In genomic region chr4:182839256-182839655, GRCh38 we compare ENCODE assay signal across 32 cellular contexts.
A peak's percentile ranks its signal among the peaks of the same experiment; 100 is the strongest.
DNase-seq lines count a peak whose midpoint lies in the region; ATAC-seq and TF ChIP-seq lines count a peak whose summit lies in the region.
"Had no signal": no experiment of that assay in that cellular context is flagged by ENCODE, and none has a peak within 500 bp of the region (broad histone marks: within the 10 kb centered on the region; RNA-seq: fewer than 3 reads in every experiment).

No MANE protein-coding gene starts in this region.

- intact Hi-C loops in posterior vena cava (cut with DNase I) (no loop called here), sigmoid colon (cut with DNase I) (no loop called here), upper lobe of right lung (cut with DNase I) (no loop called here)

- no peak overlapping the region for H3K4me2 ChIP-seq in neuronal stem cell (ENCODE audit: insufficient read depth, low read length, poor library complexity, severe bottlenecking)
- H3K4me2 ChIP-seq: A549; BLaER1; BLaER1 treated with 17β-estradiol and CSF1 and Interleukin-3, amounts not matched to agents 10 nM and 100 nM had no signal

- H3K36me3 ChIP-seq in neuronal stem cell (replicated peaks in 1 of 2; ENCODE audit: control insufficient read depth in 2 of 2, insufficient read depth in 2 of 2, low read length in 2 of 2) (no peaks in the 10 kb centered on the region), sigmoid colon (no peaks in the 10 kb centered on the region), upper lobe of right lung (no peaks in the 10 kb centered on the region)
- H3K36me3 ChIP-seq: BE2C; BLaER1; BLaER1 treated with 17β-estradiol and CSF1 and Interleukin-3, amounts not matched to agents 10 nM and 100 nM had no signal

- peak overlapping the region; percentile 57 for H3K14ac ChIP-seq in neuronal stem cell (ENCODE audit: low read length)

- no CpG with 5 or more reads among the region's 9 CpGs for WGBS in neuronal stem cell (ENCODE audit: extremely low coverage in 2 of 2, insufficient read length in 2 of 2, insufficient replicate concordance in 1 of 2), 2 donors
- 94 to 95% methylated on average over 9 of the region's 9 CpGs for WGBS in sigmoid colon, 2 donors

- no peak overlapping the region for H2AFZ ChIP-seq in neuronal stem cell (ENCODE audit: low read length)

- H3K23ac ChIP-seq in neuronal stem cell (ENCODE audit: low read depth, low read length, poor library complexity): peak overlapping the region; percentile 67

- no peak overlapping the region for H2BK5ac ChIP-seq in neuronal stem cell (ENCODE audit: low read length)

- H3K18ac ChIP-seq in neuronal stem cell (ENCODE audit: low read length): no peak overlapping the region

- H2BK15ac ChIP-seq in neuronal stem cell (ENCODE audit: low read length): no peak overlapping the region

- no peak overlapping the region for H4K91ac ChIP-seq in neuronal stem cell (ENCODE audit: low read depth, low read length, poor library complexity)

- H4K8ac ChIP-seq in neuronal stem cell (ENCODE audit: low read depth, low read length): no peak overlapping the region

- peaks cover 4 to 5% of the 10 kb centered on the region in 2 donors for H3K4me1 ChIP-seq in neuronal stem cell (ENCODE audit: control insufficient read depth in 2 of 2, insufficient read depth in 1 of 2, low read depth in 1 of 2, low read length in 2 of 2)
- no peaks in the 10 kb centered on the region for H3K4me1 ChIP-seq in sigmoid colon
- H3K4me1 ChIP-seq in upper lobe of right lung: no peaks in the 10 kb centered on the region
- H3K4me1 ChIP-seq: A549, BE2C, Caco-2 had no signal

- no peak for TF ChIP-seq POLR2A in sigmoid colon (IDR thresholded peaks at IDR 0.05)

- ATAC-seq in upper lobe of right lung (peak; percentile 24), HG03521 (IDR thresholded peaks at IDR 0.05; ENCODE audit: unreplicated experiment) (no peak)
- ATAC-seq: A549; CD8-positive, alpha-beta T cell had no signal

- H3K27ac ChIP-seq in neuronal stem cell (replicated peaks; ENCODE audit: low read length) (no peak overlapping the region), sigmoid colon (no peak overlapping the region), upper lobe of right lung (no peak overlapping the region)
- H3K27ac ChIP-seq: 22Rv1; A549; BLaER1; BLaER1 treated with 17β-estradiol and CSF1 and Interleukin-3, amounts not matched to agents 10 nM and 100 nM; C4-2B had no signal

- no peak for TF ChIP-seq EP300 in sigmoid colon (IDR thresholded peaks at IDR 0.05)

- no peak overlapping the region for H2BK12ac ChIP-seq in neuronal stem cell (ENCODE audit: low read length)

- H3K4me3 ChIP-seq in neuronal stem cell (ENCODE audit: low read length in 2 of 2) (no peak overlapping the region), sigmoid colon (no peak overlapping the region), upper lobe of right lung (no peak overlapping the region)
- H3K4me3 ChIP-seq: A549; BLaER1; BLaER1 treated with 17β-estradiol and CSF1 and Interleukin-3, amounts not matched to agents 10 nM and 100 nM had no signal

- no peak for TF ChIP-seq CTCF in sigmoid colon (IDR thresholded peaks at IDR 0.05)
- TF ChIP-seq CTCF in upper lobe of right lung (IDR thresholded peaks at IDR 0.05): no peak

- peak overlapping the region; percentile 50 for H2AK5ac ChIP-seq in neuronal stem cell (ENCODE audit: low read depth, low read length)

- H3K4ac ChIP-seq in neuronal stem cell (ENCODE audit: low read length): no peak overlapping the region

- peaks cover 0 to 2% of the 10 kb centered on the region in 2 donors for H3K9me3 ChIP-seq in neuronal stem cell (replicated peaks in 1 of 2; ENCODE audit: control insufficient read depth in 2 of 2, insufficient read depth in 1 of 2, low read depth in 1 of 2, low read length in 2 of 2)
- no peaks in the 10 kb centered on the region for H3K9me3 ChIP-seq in sigmoid colon
- H3K9me3 ChIP-seq in upper lobe of right lung: no peaks in the 10 kb centered on the region
- H3K9me3 ChIP-seq: A549; BE2C; BLaER1; BLaER1 treated with 17β-estradiol and CSF1 and Interleukin-3, amounts not matched to agents 10 nM and 100 nM; Caco-2 had no signal

- no peak overlapping the region for H2BK120ac ChIP-seq in neuronal stem cell (ENCODE audit: low read depth, low read length)

- DNase-seq in neuronal stem cell (ENCODE audit: low spot score): no peak
- DNase-seq in posterior vena cava (ENCODE audit: low spot score): peak; percentile 69
- DNase-seq in sigmoid colon: peak; percentile 49
- no peak for DNase-seq in upper lobe of right lung
- DNase-seq in epidermal melanocyte (ENCODE audit: insufficient read length, low spot score): no peak
- no peak for DNase-seq in 8988T
- no peak for DNase-seq in HCEC 1CT
- DNase-seq: ACHN; AML-193; BE2C; C1 segment of cervical spinal cord; Calu3; CD4-positive, alpha-beta memory T cell; CD4-positive, alpha-beta T cell; CD4-positive, CD25-positive, alpha-beta regulatory T cell; CD8-positive, alpha-beta memory T cell; CD8-positive, alpha-beta T cell; COR-L47; DMS 273 treated with DMSO at 0.1 percent for 48 hours; DMS153; DMS53; DMS79; DMS79 treated with DMSO at 0.1 percent for 48 hours; DND-41; EL had no signal

- no peak overlapping the region for H3K9ac ChIP-seq in neuronal stem cell (ENCODE audit: low read depth, low read length, poor library complexity)
- H3K9ac ChIP-seq: BLaER1; BLaER1 treated with 17β-estradiol and CSF1 and Interleukin-3, amounts not matched to agents 10 nM and 100 nM had no signal

- H3K79me1 ChIP-seq in neuronal stem cell (ENCODE audit: low read depth, low read length): no peaks in the 10 kb centered on the region

- H3K27me3 ChIP-seq in neuronal stem cell (ENCODE audit: control insufficient read depth in 3 of 3, insufficient read depth in 3 of 3, low read depth in 1 of 3, low read length in 3 of 3) (no peaks in the 10 kb centered on the region), sigmoid colon (peaks cover 0 to 18% (median 0%) of the 10 kb centered on the region in 3 donors), upper lobe of right lung (peaks cover 15% of the 10 kb centered on the region)
- H3K27me3 ChIP-seq: BE2C had no signal

Comparison
In these comparisons a context has a peak if more than half of its experiments do, and no peak if none do; other contexts are left out.
1. DNase-seq: peak in posterior vena cava (single experiment) and sigmoid colon (single experiment); none in neuronal stem cell (single experiment), upper lobe of right lung (single experiment), epidermal melanocyte (single experiment), 8988T (single experiment) and HCEC 1CT (single experiment).